ENCODE assay signal across 13 cellular contexts in the genomic region with DNA sequence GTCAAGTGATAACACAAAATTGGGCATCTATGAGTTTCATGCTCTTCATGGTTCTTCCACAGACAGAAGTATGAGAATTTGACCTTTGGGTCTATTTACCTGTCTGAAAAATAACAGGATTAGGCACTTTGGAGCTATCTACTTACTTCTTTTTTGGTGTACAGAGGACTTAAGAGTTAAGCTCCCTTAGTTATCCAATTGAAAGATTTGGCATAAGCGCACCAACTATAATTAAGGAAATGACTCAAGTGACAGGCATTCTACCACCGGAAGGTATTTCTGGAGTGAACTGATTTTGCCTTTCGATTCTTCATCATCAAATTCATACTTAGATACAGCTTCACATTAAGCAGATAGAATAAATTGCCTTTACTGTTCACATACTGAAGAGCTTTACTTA. TPM values are rescaled to one million over a fixed set of nuclear protein-coding genes. Genes with fewer than 3 reads are reported as not detected.
DNase-seq lines count a peak whose midpoint lies in the region; ATAC-seq and TF ChIP-seq lines count a peak whose summit lies in the region.
"Had no signal": no experiment of that assay in that cellular context is flagged by ENCODE, and none has a peak within 500 bp of the region (broad histone marks: within the 10 kb centered on the region; RNA-seq: fewer than 3 reads in every experiment).

No MANE protein-coding gene starts in this region.

- in situ Hi-C loops in G401 (cut with HindIII; ENCODE audit: low sequenced_read_pairs) = no loop called here

- peak; percentile 49 for DNase-seq in AG08395 (ENCODE audit: low spot score)
- DNase-seq in M059J (ENCODE audit: low read depth) = peak; percentile 90
- DNase-seq in choroid plexus epithelial cell (ENCODE audit: low read depth) = peak; percentile 82
- no peak for DNase-seq in left lung
- no peak for DNase-seq in WERI-Rb-1
- no peak for DNase-seq in activated CD8-positive, alpha-beta memory T cell treated with anti-CD3 and anti-CD28 coated beads, Interleukin-2, amount 50 U/mL, for 48 hours
- no peak for DNase-seq in middle frontal gyrus (ENCODE audit: extremely low spot score, low spot score)
- no peak for DNase-seq in G401 (ENCODE audit: low spot score)
- DNase-seq: activated CD8-positive, alpha-beta memory T cell treated with anti-CD3 and anti-CD28 coated beads, Interleukin-2, amount 50 U/mL, for 4 hours; adrenal gland; naive thymus-derived CD4-positive, alpha-beta T cell; Peyer's patch had no signal

- H3K27me3 ChIP-seq in left lung = no peaks in the 10 kb centered on the region
- H3K27me3 ChIP-seq in WERI-Rb-1 (ENCODE audit: insufficient read depth, low read depth, severe bottlenecking) = no peaks in the 10 kb centered on the region
- H3K27me3 ChIP-seq: adrenal gland; BLaER1 treated with 17β-estradiol and CSF1 and Interleukin-3, amounts not matched to agents 10 nM and 100 nM; Peyer's patch had no signal

- H3K4me3 ChIP-seq in choroid plexus epithelial cell (ENCODE audit: low read depth, low read length) = no peak overlapping the region
- H3K4me3 ChIP-seq in left lung = no peak overlapping the region
- H3K4me3 ChIP-seq in WERI-Rb-1 (ENCODE audit: low read depth, low read length) = no peak overlapping the region
- H3K4me3 ChIP-seq: adrenal gland; BLaER1 treated with 17β-estradiol and CSF1 and Interleukin-3, amounts not matched to agents 10 nM and 100 nM; Peyer's patch had no signal

- TF ChIP-seq CTCF in choroid plexus epithelial cell (conservative IDR thresholded peaks at IDR 0.05; ENCODE audit: low read depth, low read length) (no peak), left lung (IDR thresholded peaks at IDR 0.05) (no peak), WERI-Rb-1 (IDR thresholded peaks at IDR 0.05; ENCODE audit: low read depth, low read length) (no peak)

- intact Hi-C loops in left lung (cut with DNase I) = no loop called here

- ATAC-seq in left lung = peak; percentile 65
- ATAC-seq: naive thymus-derived CD4-positive, alpha-beta T cell had no signal

- peaks cover 0 to 20% of the 10 kb centered on the region in 2 donors for H3K4me1 ChIP-seq in left lung
- H3K4me1 ChIP-seq: adrenal gland, Peyer's patch had no signal

- H3K27ac ChIP-seq in left lung (peak overlapping the region; percentile 23 to 49), WERI-Rb-1 (no peak overlapping the region)
- H3K27ac ChIP-seq: adrenal gland; BLaER1 treated with 17β-estradiol and CSF1 and Interleukin-3, amounts not matched to agents 10 nM and 100 nM; Peyer's patch had no signal

- H3K36me3 ChIP-seq in left lung (no peaks in the 10 kb centered on the region), WERI-Rb-1 (no peaks in the 10 kb centered on the region)
- H3K36me3 ChIP-seq: adrenal gland; BLaER1 treated with 17β-estradiol and CSF1 and Interleukin-3, amounts not matched to agents 10 nM and 100 nM; Peyer's patch had no signal

- no peaks in the 10 kb centered on the region for H3K9me3 ChIP-seq in left lung
- H3K9me3 ChIP-seq in WERI-Rb-1 (ENCODE audit: severe bottlenecking) = no peaks in the 10 kb centered on the region
- H3K9me3 ChIP-seq: adrenal gland; BLaER1 treated with 17β-estradiol and CSF1 and Interleukin-3, amounts not matched to agents 10 nM and 100 nM; Peyer's patch had no signal

RNA-seq across cellular contexts. Expression of a gene that starts 43.9 kb away (rescaled TPM):
- total RNA-seq in M059J (2014; rRNA removed; shearing (Covaris generic)) = 57.4 and 77.5 TPM in 2 replicates
- 10 to 100 TPM; 21.4 to 26.3 TPM for total RNA-seq in left lung
- 2.4 and 2.5 TPM in 2 replicates for total RNA-seq in G401 (2014; rRNA removed; shearing (Covaris generic))

Comparison
In these comparisons a context has a peak if more than half of its experiments do, and no peak if none do; other contexts are left out.
1. DNase-seq: peak in AG08395 (single experiment), M059J (single experiment) and choroid plexus epithelial cell (single experiment); none in left lung (0 of 2), WERI-Rb-1 (single experiment), activated CD8-positive, alpha-beta memory T cell treated with anti-CD3 and anti-CD28 coated beads, Interleukin-2, amount 50 U/mL, for 48 hours (single experiment), middle frontal gyrus (single experiment) and G401 (single experiment).